In the genomic region with DNA sequence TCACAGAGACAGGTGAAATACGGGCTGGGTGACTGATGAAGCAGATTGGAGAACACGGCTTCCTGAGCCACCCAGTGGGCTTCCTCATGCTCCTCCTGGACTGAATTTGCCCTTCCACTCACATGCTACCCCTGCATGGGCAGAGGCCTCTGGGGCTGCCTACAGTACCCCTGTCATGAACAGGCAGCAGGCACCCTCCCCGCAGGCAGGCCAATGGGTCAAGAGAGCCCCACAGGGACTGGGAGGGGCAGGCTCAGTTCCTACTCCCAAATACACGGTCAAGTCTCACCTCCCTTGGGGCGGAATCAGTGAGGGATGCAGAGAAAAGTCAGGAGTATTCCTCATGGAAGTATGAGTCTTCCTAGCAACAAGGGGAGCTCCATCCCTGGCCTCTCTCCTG, we compare ENCODE assay signal across 1 cellular context.
TF ChIP-seq lines count a peak whose summit lies in the region.

No MANE protein-coding gene starts in this region.

TF ChIP-seq in IMR-90, 13 proteins besides CTCF, POLR2A, EP300 and RAD21 (continued from another document):
- TF ChIP-seq, protein P1, sequence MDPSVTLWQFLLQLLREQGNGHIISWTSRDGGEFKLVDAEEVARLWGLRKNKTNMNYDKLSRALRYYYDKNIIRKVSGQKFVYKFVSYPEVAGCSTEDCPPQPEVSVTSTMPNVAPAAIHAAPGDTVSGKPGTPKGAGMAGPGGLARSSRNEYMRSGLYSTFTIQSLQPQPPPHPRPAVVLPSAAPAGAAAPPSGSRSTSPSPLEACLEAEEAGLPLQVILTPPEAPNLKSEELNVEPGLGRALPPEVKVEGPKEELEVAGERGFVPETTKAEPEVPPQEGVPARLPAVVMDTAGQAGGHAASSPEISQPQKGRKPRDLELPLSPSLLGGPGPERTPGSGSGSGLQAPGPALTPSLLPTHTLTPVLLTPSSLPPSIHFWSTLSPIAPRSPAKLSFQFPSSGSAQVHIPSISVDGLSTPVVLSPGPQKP (IDR thresholded peaks at IDR 0.05; ENCODE audit: borderline replicate concordance, low read depth, low read length), result no peak
- no peak for TF ChIP-seq RFX5 (IDR thresholded peaks at IDR 0.05; ENCODE audit: low read depth, low read length)
TF ChIP-seq in IMR-90: peak in this region for 0.
